In the genomic region with DNA sequence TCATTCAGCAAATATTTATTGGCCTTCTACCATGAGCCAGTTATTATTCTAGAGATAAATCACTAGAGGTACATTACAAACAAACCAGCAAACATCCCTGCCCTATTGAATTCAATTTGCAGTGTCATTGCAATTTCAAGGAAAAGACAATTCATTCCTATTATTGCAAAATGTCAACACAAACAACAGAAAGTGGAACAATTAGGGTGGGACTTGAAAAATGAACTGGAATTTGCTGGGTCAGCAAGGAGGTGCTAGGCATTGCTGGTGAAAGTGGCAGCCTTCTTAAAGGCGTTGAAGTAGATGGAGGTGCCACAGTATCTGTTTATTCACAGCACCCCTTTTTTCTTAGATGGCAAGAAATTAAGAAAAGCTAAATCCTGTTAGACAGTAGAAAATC, we compare ENCODE assay signal across 1 cellular context.
TF ChIP-seq lines count a peak whose summit lies in the region.

No MANE protein-coding gene starts in this region.

TF ChIP-seq in K562, 482 proteins besides CTCF, POLR2A, EP300 and RAD21 (continued from another document):
- TF ChIP-seq ATF4 (CRISPR knock-in tag; IDR thresholded peaks at IDR 0.05), result no peak
- TF ChIP-seq, protein P1, sequence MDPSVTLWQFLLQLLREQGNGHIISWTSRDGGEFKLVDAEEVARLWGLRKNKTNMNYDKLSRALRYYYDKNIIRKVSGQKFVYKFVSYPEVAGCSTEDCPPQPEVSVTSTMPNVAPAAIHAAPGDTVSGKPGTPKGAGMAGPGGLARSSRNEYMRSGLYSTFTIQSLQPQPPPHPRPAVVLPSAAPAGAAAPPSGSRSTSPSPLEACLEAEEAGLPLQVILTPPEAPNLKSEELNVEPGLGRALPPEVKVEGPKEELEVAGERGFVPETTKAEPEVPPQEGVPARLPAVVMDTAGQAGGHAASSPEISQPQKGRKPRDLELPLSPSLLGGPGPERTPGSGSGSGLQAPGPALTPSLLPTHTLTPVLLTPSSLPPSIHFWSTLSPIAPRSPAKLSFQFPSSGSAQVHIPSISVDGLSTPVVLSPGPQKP (CRISPR knock-in tag; IDR thresholded peaks at IDR 0.05), result no peak
- no peak for TF ChIP-seq ZSCAN32 (CRISPR knock-in tag; IDR thresholded peaks at IDR 0.05)
- TF ChIP-seq SLC30A9 (CRISPR knock-in tag; IDR thresholded peaks at IDR 0.05), result no peak
- TF ChIP-seq KAT2B (IDR thresholded peaks at IDR 0.05; ENCODE audit: low read depth, low read length), result no peak
- 0 out of 2 replicates have a peak, but pooled peaks have one; percentile 21 for TF ChIP-seq MAFG (tag; conservative IDR thresholded peaks at IDR 0.05)
- TF ChIP-seq NFE2 (IDR thresholded peaks at IDR 0.05; ENCODE audit: low read depth), result no peak
TF ChIP-seq in K562: peak in this region for 3.
